In the genomic region with DNA sequence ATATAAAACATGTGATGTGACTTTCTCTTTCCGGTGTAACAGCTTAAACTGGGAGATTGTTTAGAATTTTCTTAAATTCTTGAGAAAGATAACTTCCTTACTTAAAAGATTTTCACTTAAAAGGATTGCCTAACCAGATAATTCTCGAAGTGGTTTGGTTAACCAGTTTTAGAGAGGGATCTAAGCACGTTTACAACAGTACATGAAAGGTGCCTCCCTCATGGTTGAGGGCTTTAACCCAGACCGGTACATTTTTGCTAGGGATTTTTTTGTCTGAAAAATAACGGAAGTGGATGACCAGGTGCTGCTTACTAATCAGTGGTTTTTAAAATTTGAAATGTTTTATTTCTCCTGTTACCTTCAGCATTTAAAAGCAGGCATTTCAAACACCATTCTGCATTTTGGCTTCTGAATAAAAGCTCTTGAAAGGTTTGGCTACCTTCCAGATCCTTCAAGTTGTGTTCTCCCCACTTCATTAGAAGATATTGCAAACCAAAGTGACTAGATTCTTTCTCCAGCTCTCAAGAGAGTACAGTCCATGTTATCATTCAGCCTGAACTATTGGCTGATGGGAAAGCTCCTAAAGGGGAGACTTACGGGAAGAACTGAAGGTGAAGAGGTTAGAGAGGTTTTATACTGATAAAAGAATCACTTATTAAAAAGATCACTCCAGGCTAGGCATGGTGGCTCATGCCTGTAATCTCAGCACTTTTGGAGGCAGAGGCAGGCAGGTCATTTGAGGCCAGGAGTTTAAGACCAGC, we compare ENCODE assay signal across 16 cellular contexts. TPM values are rescaled to one million over a fixed set of nuclear protein-coding genes. Genes with fewer than 3 reads are reported as not detected.
DNase-seq lines count a peak whose midpoint lies in the region; ATAC-seq and TF ChIP-seq lines count a peak whose summit lies in the region.
"Had no signal": no experiment of that assay in that cellular context is flagged by ENCODE, and none has a peak within 500 bp of the region (broad histone marks: within the 10 kb centered on the region; RNA-seq: fewer than 3 reads in every experiment).

No MANE protein-coding gene starts in this region.

- no peak overlapping the region for H3K4me3 ChIP-seq in naive thymus-derived CD4-positive, alpha-beta T cell (ENCODE audit: low read length)
- no peak overlapping the region for H3K4me3 ChIP-seq in spleen
- H3K4me3 ChIP-seq: SK-N-MC had no signal

- H3K27me3 Mint-ChIP-seq in activated naive CD4-positive, alpha-beta T cell treated with anti-CD3 and anti-CD28 coated beads, Interleukin-2, amount 50 U/mL, for 24 hours: no peaks in the 10 kb centered on the region
- H3K27me3 Mint-ChIP-seq in T-cell: no peaks in the 10 kb centered on the region
- no peaks in the 10 kb centered on the region for H3K27me3 Mint-ChIP-seq in naive thymus-derived CD4-positive, alpha-beta T cell
- H3K27me3 Mint-ChIP-seq: CD4-positive, CD25-positive, alpha-beta regulatory T cell had no signal

- no peak overlapping the region for H3K4me3 Mint-ChIP-seq in activated naive CD4-positive, alpha-beta T cell treated with anti-CD3 and anti-CD28 coated beads, Interleukin-2, amount 50 U/mL, for 24 hours
- no peak overlapping the region for H3K4me3 Mint-ChIP-seq in T-cell
- H3K4me3 Mint-ChIP-seq in naive thymus-derived CD4-positive, alpha-beta T cell: peak overlapping the region in 2 of 10 donors; percentile 17 to 35
- H3K4me3 Mint-ChIP-seq: CD4-positive, CD25-positive, alpha-beta regulatory T cell had no signal

- H3K9me3 ChIP-seq in naive thymus-derived CD4-positive, alpha-beta T cell (ENCODE audit: control insufficient read depth in 2 of 3, low read length in 3 of 3): no peaks in the 10 kb centered on the region
- H3K9me3 ChIP-seq in spleen: no peaks in the 10 kb centered on the region

- H3K27ac Mint-ChIP-seq in activated naive CD4-positive, alpha-beta T cell treated with anti-CD3 and anti-CD28 coated beads, Interleukin-2, amount 50 U/mL, for 24 hours: peak overlapping the region; percentile 86
- H3K27ac Mint-ChIP-seq in T-cell: peak overlapping the region; percentile 30 to 77
- H3K27ac Mint-ChIP-seq in naive thymus-derived CD4-positive, alpha-beta T cell: peak overlapping the region in 5 of 9 donors; percentile 9 to 66 (median 41)

- H3K4me1 Mint-ChIP-seq in activated naive CD4-positive, alpha-beta T cell treated with anti-CD3 and anti-CD28 coated beads, Interleukin-2, amount 50 U/mL, for 24 hours: peaks cover 24% of the 10 kb centered on the region
- peaks cover 19 to 34% (median 20%) of the 10 kb centered on the region in 3 donors for H3K4me1 Mint-ChIP-seq in T-cell
- H3K4me1 Mint-ChIP-seq in naive thymus-derived CD4-positive, alpha-beta T cell: peaks cover 9 to 18% (median 14%) of the 10 kb centered on the region in 7 donors

- no peaks in the 10 kb centered on the region for H3K27me3 ChIP-seq in naive thymus-derived CD4-positive, alpha-beta T cell (ENCODE audit: control insufficient read depth in 2 of 2, insufficient read depth in 2 of 2, low read length in 2 of 2)
- no peaks in the 10 kb centered on the region for H3K27me3 ChIP-seq in spleen (replicated peaks in 1 of 7)

- no peak overlapping the region for H3K27ac ChIP-seq in naive thymus-derived CD4-positive, alpha-beta T cell (ENCODE audit: low read depth, low read length)
- H3K27ac ChIP-seq in spleen: no peak overlapping the region
- H3K27ac ChIP-seq in substantia nigra (ENCODE audit: low read depth, low read length, poor library complexity, severe bottlenecking): no peak overlapping the region
- H3K27ac ChIP-seq: HL-60, SK-N-MC had no signal

- no peak for TF ChIP-seq CTCF in spleen (IDR thresholded peaks at IDR 0.05 in 8 of 11, conservative IDR thresholded peaks at IDR 0.05 in 3 of 11)

- TF ChIP-seq POLR2A in spleen (IDR thresholded peaks at IDR 0.05): no peak

- peaks cover 24% of the 10 kb centered on the region for H3K36me3 Mint-ChIP-seq in activated naive CD4-positive, alpha-beta T cell treated with anti-CD3 and anti-CD28 coated beads, Interleukin-2, amount 50 U/mL, for 24 hours
- peaks cover 63% of the 10 kb centered on the region for H3K36me3 Mint-ChIP-seq in T-cell
- peaks cover 13 to 67% (median 33%) of the 10 kb centered on the region in 5 donors for H3K36me3 Mint-ChIP-seq in naive thymus-derived CD4-positive, alpha-beta T cell

- 85 to 90% (median 88%) methylated on average over 6 of the region's 6 CpGs for WGBS in spleen, 5 donors

- H3K9me3 Mint-ChIP-seq in activated naive CD4-positive, alpha-beta T cell treated with anti-CD3 and anti-CD28 coated beads, Interleukin-2, amount 50 U/mL, for 24 hours: no peaks in the 10 kb centered on the region
- no peaks in the 10 kb centered on the region for H3K9me3 Mint-ChIP-seq in T-cell
- no peaks in the 10 kb centered on the region for H3K9me3 Mint-ChIP-seq in naive thymus-derived CD4-positive, alpha-beta T cell
- H3K9me3 Mint-ChIP-seq: CD4-positive, CD25-positive, alpha-beta regulatory T cell had no signal

- POLR2A ChIA-PET in T-cell (lab: Charles Lee): no interaction called here
- POLR2A ChIA-PET in naive thymus-derived CD4-positive, alpha-beta T cell (lab: Charles Lee): no interaction called here

- intact Hi-C loops in naive thymus-derived CD4-positive, alpha-beta T cell (cut with micrococcal nuclease): no loop called here
- intact Hi-C loops in spleen (cut with DNase I; ENCODE audit: low total_unique reads): no loop called here

- ATAC-seq in T-cell (replicated peaks in 1 of 4): no peak
- no peak for ATAC-seq in naive thymus-derived CD4-positive, alpha-beta T cell
- ATAC-seq: Panc1, Right ventricle myocardium inferior had no signal

- no peaks in the 10 kb centered on the region for H3K4me1 ChIP-seq in naive thymus-derived CD4-positive, alpha-beta T cell (ENCODE audit: control insufficient read depth in 2 of 2, insufficient read depth in 2 of 2, low read length in 2 of 2)
- peaks cover 0 to 7% (median 0%) of the 10 kb centered on the region in 6 donors for H3K4me1 ChIP-seq in spleen

- peaks cover 8 to 72% (median 34%) of the 10 kb centered on the region in 3 experiments for H3K36me3 ChIP-seq in naive thymus-derived CD4-positive, alpha-beta T cell (ENCODE audit: control insufficient read depth in 2 of 3, insufficient read depth in 3 of 3, low read length in 3 of 3)
- peaks cover 0 to 100% (median 84%) of the 10 kb centered on the region in 6 donors for H3K36me3 ChIP-seq in spleen

- CTCF ChIA-PET in T-cell (lab: Charles Lee): no interaction called here
- CTCF ChIA-PET in naive thymus-derived CD4-positive, alpha-beta T cell (lab: Charles Lee): interaction anchor here (0.9 kb wide), 1 partner anchor 42 kb away, joined by 3 read pairs; no protein-coding TSS in a partner anchor

- no peak for DNase-seq in activated naive CD4-positive, alpha-beta T cell (lab: John Stamatoyannopoulos, UW)
- DNase-seq in NCI-H1105 treated with DMSO at 0.1 percent for 48 hours (lab: John Stamatoyannopoulos, UW) (peak; percentile 49), T-cell (no peak), spleen (no peak), COLO829 (ENCODE audit: low spot score) (no peak), substantia nigra (lab: John Stamatoyannopoulos, UW) (no peak)
- DNase-seq in naive thymus-derived CD4-positive, alpha-beta T cell: no peak
- DNase-seq: AML-193; CD4-positive, CD25-positive, alpha-beta regulatory T cell; KBM-7; NCI-H2029 had no signal

RNA-seq across cellular contexts. Expression of gene S100PBP, which starts 12.8 kb away (rescaled TPM):
- total RNA-seq in T-cell: 10 to 100 TPM; 46.6 to 77.6 (median 63.6) TPM
- total RNA-seq in naive thymus-derived CD4-positive, alpha-beta T cell: 10 to 100 TPM; 36.3 to 69.0 (median 60.2) TPM
- 1 to 10 TPM; 9.3 to 9.6 TPM for polyA plus RNA-seq in naive thymus-derived CD4-positive, alpha-beta T cell
- total RNA-seq in spleen: 10 to 100 TPM; 44.1 to 76.3 (median 56.8) TPM
- polyA plus RNA-seq in spleen: 10 to 100 TPM; 15.5 to 25.8 (median 17.4) TPM

RNA-seq across cellular contexts. Expression of gene YARS1, which starts 13.1 kb away (rescaled TPM):
- total RNA-seq in T-cell: 100 to 1,000 TPM in 3 of 5 donors, 10 to 100 TPM in 2; 88.9 to 197 (median 172) TPM
- total RNA-seq in naive thymus-derived CD4-positive, alpha-beta T cell: 100 to 1,000 TPM in 2 of 5 experiments, 10 to 100 TPM in 3; 70.2 to 175 (median 86.8) TPM
- 10 to 100 TPM; 48.6 to 49.5 TPM for polyA plus RNA-seq in naive thymus-derived CD4-positive, alpha-beta T cell
- total RNA-seq in spleen: 100 to 1,000 TPM in 1 of 7 donors, 10 to 100 TPM in 6; 46.5 to 112 (median 60.2) TPM
- 10 to 100 TPM; 25.7 to 28.7 (median 27.8) TPM for polyA plus RNA-seq in spleen

RNA-seq across cellular contexts. Expression of gene FNDC5, which starts 40.4 kb away (rescaled TPM):
- not detected for total RNA-seq in T-cell
- total RNA-seq in naive thymus-derived CD4-positive, alpha-beta T cell: not detected
- under 1 TPM in 1 of 2 donors, not detected in 1; 0.25 TPM for polyA plus RNA-seq in naive thymus-derived CD4-positive, alpha-beta T cell
- not detected for total RNA-seq in spleen
- polyA plus RNA-seq in spleen: under 1 TPM in 2 of 3 donors, not detected in 1; 0.30 TPM
- total RNA-seq: CD4-positive, CD25-positive, alpha-beta regulatory T cell had no signal
- polyA plus RNA-seq: CD4-positive, CD25-positive, alpha-beta regulatory T cell had no signal

RNA-seq across cellular contexts. Expression of gene HPCA, which starts 56.0 kb away (rescaled TPM):
- total RNA-seq in T-cell (under 1 TPM in 2 of 5 donors, not detected in 3; 0.45 to 0.54 TPM), spleen (under 1 TPM in 1 of 7 donors, not detected in 6; 0.32 TPM)
- total RNA-seq in naive thymus-derived CD4-positive, alpha-beta T cell: under 1 TPM in 2 of 5 experiments, not detected in 3; 0.31 to 0.43 TPM
- not detected for polyA plus RNA-seq in naive thymus-derived CD4-positive, alpha-beta T cell
- polyA plus RNA-seq in spleen: under 1 TPM in 2 of 3 donors, not detected in 1; 0.29 to 0.33 TPM
- total RNA-seq: CD4-positive, CD25-positive, alpha-beta regulatory T cell; Right ventricle myocardium inferior had no signal
- polyA plus RNA-seq: CD4-positive, CD25-positive, alpha-beta regulatory T cell had no signal
